Comparison of ENCODE assay signal across 25 cellular contexts in the genomic region with DNA sequence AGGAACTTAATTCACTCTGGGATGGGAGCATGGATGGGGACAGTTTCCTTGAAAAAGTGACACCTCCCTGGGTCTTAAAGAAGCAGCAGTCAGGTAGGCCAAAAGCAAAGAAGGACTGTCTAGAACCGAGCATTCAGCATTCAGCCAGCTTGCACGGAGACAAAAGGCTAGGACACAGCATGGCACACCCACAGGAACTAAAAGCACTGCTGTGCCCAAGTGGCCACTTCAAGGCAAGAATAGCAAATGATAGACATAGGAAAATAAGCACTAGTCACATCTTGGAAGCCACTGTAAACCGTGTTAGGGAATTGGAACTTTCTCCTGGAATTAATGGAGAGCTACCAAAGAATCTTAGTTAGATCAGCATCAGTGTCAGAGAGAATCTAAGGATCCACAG. TPM values are rescaled to one million over a fixed set of nuclear protein-coding genes. Genes with fewer than 3 reads are reported as not detected.
"Had no signal": no experiment of that assay in that cellular context is flagged by ENCODE, and none has a peak within 500 bp of the region (broad histone marks: within the 10 kb centered on the region; RNA-seq: fewer than 3 reads in every experiment).

No MANE protein-coding gene starts in this region.

- H3K9me3 ChIP-seq: lower lobe of right lung, pancreas, prostate gland, stomach, thoracic aorta, tibial nerve, uterus had no signal

- H3K27ac ChIP-seq: hepatocyte, lower lobe of right lung, pancreas, prostate gland, skin epidermis, stomach, thoracic aorta, tibial nerve, uterus had no signal

- H3K4me1 ChIP-seq: lower lobe of right lung, pancreas, prostate gland, stomach, tibial nerve, uterus had no signal

- DNase-seq: islet precursor cell; lower lobe of right lung; mammary epithelial cell; mesenchymal stem cell; naive thymus-derived CD8-positive, alpha-beta T cell; nucleus accumbens; pancreas; posterior cingulate gyrus; retina; right cardiac atrium; stimulated activated CD4-positive, alpha-beta T cell treated with anti-CD3 and anti-CD28 coated beads, Interleukin-12 subunit alpha, Interleukin-12 subunit beta, amount 100 ng/mL, for 4 hours; stimulated activated CD4-positive, alpha-beta T cell treated with anti-CD3 and anti-CD28 coated beads, Interleukin-15, amount 100 ng/mL, for 24 hours; stimulated activated CD4-positive, alpha-beta T cell treated with anti-CD3 and anti-CD28 coated beads, Interleukin-2, amount 100 ng/mL, for 24 hours; stimulated activated CD4-positive, alpha-beta T cell treated with anti-CD3 and anti-CD28 coated beads, Interleukin-4, amount 100 ng/mL, for 1 hour; stimulated activated naive B cell treated with anti-CD40 and anti-IgM and Interleukin-4, amounts not matched to agents 10 μg/mL and 1 μg/mL and 100 μg/mL, for 72 hours; stimulated activated naive CD8-positive, alpha-beta T cell treated with anti-CD3 and anti-CD28 coated beads, Interleukin-15, Interleukin-2, amounts not matched to agents 100 U/mL and 50 U/mL, for 24 hours; stomach; uterus had no signal

- H3K27me3 ChIP-seq: hepatocyte, pancreas, stomach, tibial nerve, uterus had no signal

- H3K36me3 ChIP-seq: lower lobe of right lung, pancreas, prostate gland, stomach, thoracic aorta, tibial nerve, uterus had no signal

- ATAC-seq: lower lobe of right lung; naive thymus-derived CD8-positive, alpha-beta T cell; pancreas; right cardiac atrium; sciatic nerve; stimulated activated naive B cell treated with anti-CD40 and anti-IgM and Interleukin-4, amounts not matched to agents 10 μg/mL and 1 μg/mL and 100 μg/mL, for 72 hours; stimulated activated naive CD8-positive, alpha-beta T cell treated with anti-CD3 and anti-CD28 coated beads, Interleukin-15, Interleukin-2, amounts not matched to agents 100 U/mL and 50 U/mL, for 24 hours had no signal

- H3K4me3 ChIP-seq: hepatocyte, lower lobe of right lung, pancreas, prostate gland, skin epidermis, stomach, thoracic aorta, tibial nerve, uterus had no signal

RNA-seq across cellular contexts. Expression of a gene that starts 47.0 kb away (rescaled TPM):
- total RNA-seq: mammary epithelial cell; naive thymus-derived CD8-positive, alpha-beta T cell; osteoblast; tibial nerve had no signal
